21 cellular contexts compared by ENCODE assay signal in genomic region chr1:187947359-187947758, GRCh38.
"Had no signal": no experiment of that assay in that cellular context is flagged by ENCODE, and none has a peak within 500 bp of the region (broad histone marks: within the 10 kb centered on the region; RNA-seq: fewer than 3 reads in every experiment).

No MANE protein-coding gene starts in this region.

- DNase-seq: colonic mucosa; cortex of kidney; dermis blood vessel endothelial cell; dorsolateral prefrontal cortex; effector CD4-positive, alpha-beta T cell; effector CD8-positive, alpha-beta T cell; effector memory CD4-positive, alpha-beta T cell; effector memory CD8-positive, alpha-beta T cell; endodermal cell; erythroblast; esophagus squamous epithelium; foreskin fibroblast; foreskin keratinocyte; foreskin melanocyte; gastrocnemius medialis; glutamatergic neuron; head of caudate nucleus; heart left ventricle; heart right ventricle had no signal

- ATAC-seq: effector memory CD8-positive, alpha-beta T cell; esophagus mucosa; foreskin keratinocyte; gastrocnemius medialis; gastroesophageal sphincter; heart left ventricle; heart right ventricle had no signal
